Comparison of ENCODE assay signal across 1 cellular context in the genomic region with DNA sequence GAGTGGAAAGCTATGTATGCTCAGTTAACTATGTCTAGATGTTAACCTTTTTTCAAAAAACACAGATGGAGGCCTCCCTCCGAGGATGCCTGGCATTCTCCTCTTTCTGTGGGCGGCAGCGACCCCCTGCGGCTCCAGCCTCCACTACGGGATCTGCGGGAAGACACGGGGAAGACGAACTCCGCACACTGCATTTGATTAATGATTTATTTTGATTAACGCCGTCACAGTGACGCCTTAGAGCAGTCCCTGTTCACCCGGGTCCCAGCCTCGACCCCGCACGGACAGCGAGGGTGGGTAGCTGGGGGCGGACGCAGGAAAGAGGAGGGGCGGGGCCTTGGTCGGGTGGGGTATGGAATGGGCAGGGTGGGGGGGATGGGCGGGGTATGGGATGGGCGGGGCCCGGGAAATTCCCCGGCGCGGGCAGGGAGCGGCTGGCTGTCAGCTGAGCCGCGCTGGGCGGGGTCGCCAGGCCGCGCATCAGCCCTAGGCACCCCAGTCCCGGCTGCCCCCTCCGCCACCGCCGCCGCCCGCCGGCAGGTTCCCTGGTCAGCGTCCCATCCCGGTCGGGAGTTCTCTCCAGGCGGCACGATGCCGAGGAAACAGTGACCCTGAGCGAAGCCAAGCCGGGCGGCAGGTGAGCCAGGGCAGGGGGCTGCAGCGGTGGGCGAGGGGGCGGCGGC.
TF ChIP-seq lines count a peak whose summit lies in the region.

A gene (plus strand): TSS at position 498 of the 683 bp plus-strand sequence. CDS start 8,960 bp downstream, outside the sequence.

TF ChIP-seq in HEK293, 187 proteins besides CTCF, POLR2A, EP300 and RAD21 (continued from another document and continues in another):
- TF ChIP-seq, protein P1, sequence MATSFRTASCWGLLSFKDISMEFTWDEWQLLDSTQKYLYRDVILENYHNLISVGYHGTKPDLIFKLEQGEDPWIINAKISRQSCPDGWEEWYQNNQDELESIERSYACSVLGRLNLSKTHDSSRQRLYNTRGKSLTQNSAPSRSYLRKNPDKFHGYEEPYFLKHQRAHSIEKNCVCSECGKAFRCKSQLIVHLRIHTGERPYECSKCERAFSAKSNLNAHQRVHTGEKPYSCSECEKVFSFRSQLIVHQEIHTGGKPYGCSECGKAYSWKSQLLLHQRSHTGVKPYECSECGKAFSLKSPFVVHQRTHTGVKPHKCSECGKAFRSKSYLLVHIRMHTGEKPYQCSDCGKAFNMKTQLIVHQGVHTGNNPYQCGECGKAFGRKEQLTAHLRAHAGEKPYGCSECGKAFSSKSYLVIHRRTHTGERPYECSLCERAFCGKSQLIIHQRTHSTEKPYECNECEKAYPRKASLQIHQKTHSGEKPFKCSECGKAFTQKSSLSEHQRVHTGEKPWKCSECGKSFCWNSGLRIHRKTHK (tag by site-specific recombination; IDR thresholded peaks at IDR 0.05): no peak
- TF ChIP-seq ZNF324 (tag by site-specific recombination; IDR thresholded peaks at IDR 0.05) (0 out of 2 replicates have a peak, but pooled peaks have one; percentile 0), GLIS2 (tag by site-specific recombination; IDR thresholded peaks at IDR 0.05) (peak; percentile 80), ZNF24 (tag by site-specific recombination; IDR thresholded peaks at IDR 0.05) (no peak), ZBTB20 (tag by site-specific recombination; IDR thresholded peaks at IDR 0.05) (peak; percentile 92), ZNF10 (tag by site-specific recombination; IDR thresholded peaks at IDR 0.05) (no peak), ZNF843 (tag by site-specific recombination; IDR thresholded peaks at IDR 0.05) (no peak), PRDM1 (tag by site-specific recombination; IDR thresholded peaks at IDR 0.05) (no peak), ZNF530 (tag by site-specific recombination; IDR thresholded peaks at IDR 0.05; ENCODE audit: low read depth) (no peak), ZNF776 (tag by site-specific recombination; IDR thresholded peaks at IDR 0.05; ENCODE audit: borderline replicate concordance) (no peak), ZNF423 (tag by site-specific recombination; IDR thresholded peaks at IDR 0.05) (no peak), ZNF560 (tag by site-specific recombination; IDR thresholded peaks at IDR 0.05; ENCODE audit: borderline replicate concordance) (no peak), KLF7 (tag by site-specific recombination; IDR thresholded peaks at IDR 0.05; ENCODE audit: borderline replicate concordance) (0 out of 2 replicates have a peak, but pooled peaks have one; percentile 1), BCL11A (tag by site-specific recombination; IDR thresholded peaks at IDR 0.05; ENCODE audit: low read depth) (no peak), ZNF19 (tag by site-specific recombination; IDR thresholded peaks at IDR 0.05; ENCODE audit: low read depth) (no peak), ZNF596 (tag by site-specific recombination; IDR thresholded peaks at IDR 0.05) (no peak), SP3 (tag by site-specific recombination; IDR thresholded peaks at IDR 0.05) (no peak), HOXD13 (CRISPR knock-in tag; IDR thresholded peaks at IDR 0.05; ENCODE audit: borderline replicate concordance) (no peak), ZNF654 (tag by site-specific recombination; IDR thresholded peaks at IDR 0.05; ENCODE audit: low read depth) (peak; percentile 83), ZNF391 (tag by site-specific recombination; IDR thresholded peaks at IDR 0.05; ENCODE audit: borderline replicate concordance, low read depth) (no peak), ZNF426 (tag by site-specific recombination; IDR thresholded peaks at IDR 0.05) (no peak), HOXA7 (CRISPR knock-in tag; IDR thresholded peaks at IDR 0.05; ENCODE audit: borderline replicate concordance) (no peak), OSR2 (tag by site-specific recombination; IDR thresholded peaks at IDR 0.05) (no peak), ZNF37A (tag by site-specific recombination; IDR thresholded peaks at IDR 0.05) (no peak), ZNF169 (tag by site-specific recombination; IDR thresholded peaks at IDR 0.05) (no peak), YY1 (tag by site-specific recombination; IDR thresholded peaks at IDR 0.05) (no peak), KLF1 (tag by site-specific recombination; IDR thresholded peaks at IDR 0.05) (peak; percentile 63), ZNF830 (tag by site-specific recombination; IDR thresholded peaks at IDR 0.05; ENCODE audit: low read depth) (no peak), MYNN (tag by site-specific recombination; IDR thresholded peaks at IDR 0.05; ENCODE audit: borderline replicate concordance) (no peak), ZNF223 (tag by site-specific recombination; IDR thresholded peaks at IDR 0.05) (no peak), ZNF837 (tag by site-specific recombination; IDR thresholded peaks at IDR 0.05) (no peak), SCRT1 (tag by site-specific recombination; IDR thresholded peaks at IDR 0.05; ENCODE audit: borderline replicate concordance) (no peak)
- TF ChIP-seq, protein P2, sequence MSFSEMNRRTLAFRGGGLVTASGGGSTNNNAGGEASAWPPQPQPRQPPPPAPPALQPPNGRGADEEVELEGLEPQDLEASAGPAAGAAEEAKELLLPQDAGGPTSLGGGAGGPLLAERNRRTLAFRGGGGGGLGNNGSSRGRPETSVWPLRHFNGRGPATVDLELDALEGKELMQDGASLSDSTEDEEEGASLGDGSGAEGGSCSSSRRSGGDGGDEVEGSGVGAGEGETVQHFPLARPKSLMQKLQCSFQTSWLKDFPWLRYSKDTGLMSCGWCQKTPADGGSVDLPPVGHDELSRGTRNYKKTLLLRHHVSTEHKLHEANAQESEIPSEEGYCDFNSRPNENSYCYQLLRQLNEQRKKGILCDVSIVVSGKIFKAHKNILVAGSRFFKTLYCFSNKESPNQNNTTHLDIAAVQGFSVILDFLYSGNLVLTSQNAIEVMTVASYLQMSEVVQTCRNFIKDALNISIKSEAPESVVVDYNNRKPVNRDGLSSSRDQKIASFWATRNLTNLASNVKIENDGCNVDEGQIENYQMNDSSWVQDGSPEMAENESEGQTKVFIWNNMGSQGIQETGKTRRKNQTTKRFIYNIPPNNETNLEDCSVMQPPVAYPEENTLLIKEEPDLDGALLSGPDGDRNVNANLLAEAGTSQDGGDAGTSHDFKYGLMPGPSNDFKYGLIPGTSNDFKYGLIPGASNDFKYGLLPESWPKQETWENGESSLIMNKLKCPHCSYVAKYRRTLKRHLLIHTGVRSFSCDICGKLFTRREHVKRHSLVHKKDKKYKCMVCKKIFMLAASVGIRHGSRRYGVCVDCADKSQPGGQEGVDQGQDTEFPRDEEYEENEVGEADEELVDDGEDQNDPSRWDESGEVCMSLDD (tag by site-specific recombination; IDR thresholded peaks at IDR 0.05): no peak
- TF ChIP-seq, protein P3, sequence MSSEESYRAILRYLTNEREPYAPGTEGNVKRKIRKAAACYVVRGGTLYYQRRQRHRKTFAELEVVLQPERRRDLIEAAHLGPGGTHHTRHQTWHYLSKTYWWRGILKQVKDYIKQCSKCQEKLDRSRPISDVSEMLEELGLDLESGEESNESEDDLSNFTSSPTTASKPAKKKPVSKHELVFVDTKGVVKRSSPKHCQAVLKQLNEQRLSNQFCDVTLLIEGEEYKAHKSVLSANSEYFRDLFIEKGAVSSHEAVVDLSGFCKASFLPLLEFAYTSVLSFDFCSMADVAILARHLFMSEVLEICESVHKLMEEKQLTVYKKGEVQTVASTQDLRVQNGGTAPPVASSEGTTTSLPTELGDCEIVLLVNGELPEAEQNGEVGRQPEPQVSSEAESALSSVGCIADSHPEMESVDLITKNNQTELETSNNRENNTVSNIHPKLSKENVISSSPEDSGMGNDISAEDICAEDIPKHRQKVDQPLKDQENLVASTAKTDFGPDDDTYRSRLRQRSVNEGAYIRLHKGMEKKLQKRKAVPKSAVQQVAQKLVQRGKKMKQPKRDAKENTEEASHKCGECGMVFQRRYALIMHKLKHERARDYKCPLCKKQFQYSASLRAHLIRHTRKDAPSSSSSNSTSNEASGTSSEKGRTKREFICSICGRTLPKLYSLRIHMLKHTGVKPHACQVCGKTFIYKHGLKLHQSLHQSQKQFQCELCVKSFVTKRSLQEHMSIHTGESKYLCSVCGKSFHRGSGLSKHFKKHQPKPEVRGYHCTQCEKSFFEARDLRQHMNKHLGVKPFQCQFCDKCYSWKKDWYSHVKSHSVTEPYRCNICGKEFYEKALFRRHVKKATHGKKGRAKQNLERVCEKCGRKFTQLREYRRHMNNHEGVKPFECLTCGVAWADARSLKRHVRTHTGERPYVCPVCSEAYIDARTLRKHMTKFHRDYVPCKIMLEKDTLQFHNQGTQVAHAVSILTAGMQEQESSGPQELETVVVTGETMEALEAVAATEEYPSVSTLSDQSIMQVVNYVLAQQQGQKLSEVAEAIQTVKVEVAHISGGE (tag by site-specific recombination; conservative IDR thresholded peaks at IDR 0.05; ENCODE audit: low read depth): no peak
- TF ChIP-seq, protein P4, sequence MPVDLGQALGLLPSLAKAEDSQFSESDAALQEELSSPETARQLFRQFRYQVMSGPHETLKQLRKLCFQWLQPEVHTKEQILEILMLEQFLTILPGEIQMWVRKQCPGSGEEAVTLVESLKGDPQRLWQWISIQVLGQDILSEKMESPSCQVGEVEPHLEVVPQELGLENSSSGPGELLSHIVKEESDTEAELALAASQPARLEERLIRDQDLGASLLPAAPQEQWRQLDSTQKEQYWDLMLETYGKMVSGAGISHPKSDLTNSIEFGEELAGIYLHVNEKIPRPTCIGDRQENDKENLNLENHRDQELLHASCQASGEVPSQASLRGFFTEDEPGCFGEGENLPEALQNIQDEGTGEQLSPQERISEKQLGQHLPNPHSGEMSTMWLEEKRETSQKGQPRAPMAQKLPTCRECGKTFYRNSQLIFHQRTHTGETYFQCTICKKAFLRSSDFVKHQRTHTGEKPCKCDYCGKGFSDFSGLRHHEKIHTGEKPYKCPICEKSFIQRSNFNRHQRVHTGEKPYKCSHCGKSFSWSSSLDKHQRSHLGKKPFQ (tag by site-specific recombination; IDR thresholded peaks at IDR 0.05): no peak
- TF ChIP-seq, protein P5, sequence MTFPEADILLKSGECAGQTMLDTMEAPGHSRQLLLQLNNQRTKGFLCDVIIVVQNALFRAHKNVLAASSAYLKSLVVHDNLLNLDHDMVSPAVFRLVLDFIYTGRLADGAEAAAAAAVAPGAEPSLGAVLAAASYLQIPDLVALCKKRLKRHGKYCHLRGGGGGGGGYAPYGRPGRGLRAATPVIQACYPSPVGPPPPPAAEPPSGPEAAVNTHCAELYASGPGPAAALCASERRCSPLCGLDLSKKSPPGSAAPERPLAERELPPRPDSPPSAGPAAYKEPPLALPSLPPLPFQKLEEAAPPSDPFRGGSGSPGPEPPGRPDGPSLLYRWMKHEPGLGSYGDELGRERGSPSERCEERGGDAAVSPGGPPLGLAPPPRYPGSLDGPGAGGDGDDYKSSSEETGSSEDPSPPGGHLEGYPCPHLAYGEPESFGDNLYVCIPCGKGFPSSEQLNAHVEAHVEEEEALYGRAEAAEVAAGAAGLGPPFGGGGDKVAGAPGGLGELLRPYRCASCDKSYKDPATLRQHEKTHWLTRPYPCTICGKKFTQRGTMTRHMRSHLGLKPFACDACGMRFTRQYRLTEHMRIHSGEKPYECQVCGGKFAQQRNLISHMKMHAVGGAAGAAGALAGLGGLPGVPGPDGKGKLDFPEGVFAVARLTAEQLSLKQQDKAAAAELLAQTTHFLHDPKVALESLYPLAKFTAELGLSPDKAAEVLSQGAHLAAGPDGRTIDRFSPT (tag by site-specific recombination; IDR thresholded peaks at IDR 0.05): no peak; the same call in 1 of the 2 replicates
- TF ChIP-seq, protein P6, sequence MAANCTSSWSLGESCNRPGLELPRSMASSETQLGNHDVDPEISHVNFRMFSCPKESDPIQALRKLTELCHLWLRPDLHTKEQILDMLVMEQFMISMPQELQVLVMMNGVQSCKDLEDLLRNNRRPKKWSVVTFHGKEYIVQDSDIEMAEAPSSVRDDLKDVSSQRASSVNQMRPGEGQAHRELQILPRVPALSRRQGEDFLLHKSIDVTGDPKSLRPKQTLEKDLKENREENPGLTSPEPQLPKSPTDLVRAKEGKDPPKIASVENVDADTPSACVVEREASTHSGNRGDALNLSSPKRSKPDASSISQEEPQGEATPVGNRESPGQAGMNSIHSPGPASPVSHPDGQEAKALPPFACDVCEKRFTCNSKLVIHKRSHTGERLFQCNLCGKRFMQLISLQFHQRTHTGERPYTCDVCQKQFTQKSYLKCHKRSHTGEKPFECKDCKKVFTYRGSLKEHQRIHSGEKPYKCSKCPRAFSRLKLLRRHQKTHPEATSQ (tag by site-specific recombination; IDR thresholded peaks at IDR 0.05): 0 out of 2 replicates have a peak, but pooled peaks have one; percentile 38
- TF ChIP-seq, protein P7, sequence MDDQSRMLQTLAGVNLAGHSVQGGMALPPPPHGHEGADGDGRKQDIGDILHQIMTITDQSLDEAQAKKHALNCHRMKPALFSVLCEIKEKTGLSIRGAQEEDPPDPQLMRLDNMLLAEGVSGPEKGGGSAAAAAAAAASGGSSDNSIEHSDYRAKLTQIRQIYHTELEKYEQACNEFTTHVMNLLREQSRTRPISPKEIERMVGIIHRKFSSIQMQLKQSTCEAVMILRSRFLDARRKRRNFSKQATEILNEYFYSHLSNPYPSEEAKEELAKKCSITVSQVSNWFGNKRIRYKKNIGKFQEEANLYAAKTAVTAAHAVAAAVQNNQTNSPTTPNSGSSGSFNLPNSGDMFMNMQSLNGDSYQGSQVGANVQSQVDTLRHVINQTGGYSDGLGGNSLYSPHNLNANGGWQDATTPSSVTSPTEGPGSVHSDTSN (CRISPR knock-in tag; IDR thresholded peaks at IDR 0.05): peak; percentile 56; the same call in 1 of the 2 replicates
- TF ChIP-seq, protein P8, sequence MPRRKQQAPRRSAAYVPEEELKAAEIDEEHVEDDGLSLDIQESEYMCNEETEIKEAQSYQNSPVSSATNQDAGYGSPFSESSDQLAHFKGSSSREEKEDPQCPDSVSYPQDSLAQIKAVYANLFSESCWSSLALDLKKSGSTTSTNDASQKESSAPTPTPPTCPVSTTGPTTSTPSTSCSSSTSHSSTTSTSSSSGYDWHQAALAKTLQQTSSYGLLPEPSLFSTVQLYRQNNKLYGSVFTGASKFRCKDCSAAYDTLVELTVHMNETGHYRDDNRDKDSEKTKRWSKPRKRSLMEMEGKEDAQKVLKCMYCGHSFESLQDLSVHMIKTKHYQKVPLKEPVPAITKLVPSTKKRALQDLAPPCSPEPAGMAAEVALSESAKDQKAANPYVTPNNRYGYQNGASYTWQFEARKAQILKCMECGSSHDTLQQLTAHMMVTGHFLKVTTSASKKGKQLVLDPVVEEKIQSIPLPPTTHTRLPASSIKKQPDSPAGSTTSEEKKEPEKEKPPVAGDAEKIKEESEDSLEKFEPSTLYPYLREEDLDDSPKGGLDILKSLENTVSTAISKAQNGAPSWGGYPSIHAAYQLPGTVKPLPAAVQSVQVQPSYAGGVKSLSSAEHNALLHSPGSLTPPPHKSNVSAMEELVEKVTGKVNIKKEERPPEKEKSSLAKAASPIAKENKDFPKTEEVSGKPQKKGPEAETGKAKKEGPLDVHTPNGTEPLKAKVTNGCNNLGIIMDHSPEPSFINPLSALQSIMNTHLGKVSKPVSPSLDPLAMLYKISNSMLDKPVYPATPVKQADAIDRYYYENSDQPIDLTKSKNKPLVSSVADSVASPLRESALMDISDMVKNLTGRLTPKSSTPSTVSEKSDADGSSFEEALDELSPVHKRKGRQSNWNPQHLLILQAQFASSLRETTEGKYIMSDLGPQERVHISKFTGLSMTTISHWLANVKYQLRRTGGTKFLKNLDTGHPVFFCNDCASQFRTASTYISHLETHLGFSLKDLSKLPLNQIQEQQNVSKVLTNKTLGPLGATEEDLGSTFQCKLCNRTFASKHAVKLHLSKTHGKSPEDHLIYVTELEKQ (tag by site-specific recombination; IDR thresholded peaks at IDR 0.05; ENCODE audit: borderline replicate concordance): no peak
- TF ChIP-seq, protein P9, sequence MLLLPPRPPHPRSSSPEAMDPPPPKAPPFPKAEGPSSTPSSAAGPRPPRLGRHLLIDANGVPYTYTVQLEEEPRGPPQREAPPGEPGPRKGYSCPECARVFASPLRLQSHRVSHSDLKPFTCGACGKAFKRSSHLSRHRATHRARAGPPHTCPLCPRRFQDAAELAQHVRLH (tag by site-specific recombination; IDR thresholded peaks at IDR 0.05): no peak
